Comparison of ENCODE assay signal across 8 cellular contexts in the genomic region with DNA sequence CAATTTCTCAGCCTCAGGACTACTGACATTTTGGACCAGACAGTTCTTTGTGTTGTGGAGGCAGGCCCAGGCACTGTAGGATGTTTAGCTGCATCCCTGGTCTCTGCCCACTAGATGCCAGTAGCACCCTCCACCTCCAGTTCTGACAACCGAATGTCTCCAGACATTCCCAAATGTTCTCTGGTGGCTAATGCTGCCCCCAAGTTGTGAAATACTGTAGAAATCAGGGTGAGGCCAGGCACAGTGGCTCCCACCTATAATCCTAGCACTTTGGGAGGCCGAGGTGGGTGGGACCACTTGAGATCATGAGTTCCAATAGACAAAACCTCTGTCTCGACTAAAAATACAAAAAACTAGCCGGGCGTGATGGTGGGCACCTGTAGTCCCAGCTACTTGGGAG. TPM values are rescaled to one million over a fixed set of nuclear protein-coding genes. Genes with fewer than 3 reads are reported as not detected.
A peak's percentile ranks its signal among the peaks of the same experiment; 100 is the strongest.
DNase-seq lines count a peak whose midpoint lies in the region; ATAC-seq, FAIRE-seq and TF ChIP-seq lines count a peak whose summit lies in the region.

No MANE protein-coding gene starts in this region.

- no peaks in the 10 kb centered on the region for H3K27me3 Mint-ChIP-seq in memory B cell

- FAIRE-seq in GM12891 (lab: Jason Lieb, UNC), result no peak

- H3K9me3 ChIP-seq in OCI-LY7 (ENCODE audit: low read length), result no peaks in the 10 kb centered on the region

- peak overlapping the region; percentile 70 for H3K27ac Mint-ChIP-seq in memory B cell

- DNase-seq in ELF-1 (ENCODE audit: low read depth, low spot score), result peak; percentile 60
- DNase-seq in OCI-LY7 (ENCODE audit: low spot score), result no peak
- peak; percentile 69 for DNase-seq in choroid plexus epithelial cell (ENCODE audit: low read depth)
- peak in 1 of 2 donors; percentile 14 for DNase-seq in memory B cell (ENCODE audit: low spot score in 2 of 2)
- DNase-seq in GM12891 (ENCODE audit: insufficient read length, low spot score), result no peak

- intact Hi-C loops in OCI-LY7 (cut with micrococcal nuclease; ENCODE audit: unreplicated experiment), result no loop called here

- H3K4me1 Mint-ChIP-seq in memory B cell, result peaks cover 50% of the 10 kb centered on the region

- TF ChIP-seq CTCF in OCI-LY7 (conservative IDR thresholded peaks at IDR 0.05; ENCODE audit: low read length) (peak; percentile 68), choroid plexus epithelial cell (conservative IDR thresholded peaks at IDR 0.05; ENCODE audit: low read depth, low read length) (peak; percentile 76)

- no peak overlapping the region for H3K27ac ChIP-seq in OCI-LY7 (ENCODE audit: low read depth, low read length, poor library complexity, severe bottlenecking)

- no peak overlapping the region for H3K4me2 ChIP-seq in OCI-LY7 (ENCODE audit: low read length)

- H3K4me3 ChIP-seq in OCI-LY7 (ENCODE audit: low read depth, low read length, poor library complexity, severe bottlenecking) (no peak overlapping the region), choroid plexus epithelial cell (ENCODE audit: low read depth, low read length) (no peak overlapping the region)

- BruUV-seq in OCI-LY7 (replicated peaks; lab: Mats Ljungman, UMichigan), result no TSS peak

- H3K79me2 ChIP-seq in OCI-LY7 (ENCODE audit: insufficient read depth, low read depth, low read length), result peaks cover 90% of the 10 kb centered on the region

- no peaks in the 10 kb centered on the region for H3K9me2 ChIP-seq in OCI-LY7 (ENCODE audit: insufficient read depth, low read length)

- no peaks in the 10 kb centered on the region for H3K9me3 Mint-ChIP-seq in memory B cell

- TF ChIP-seq POLR2A in GM12891 (IDR thresholded peaks at IDR 0.05; ENCODE audit: low read depth, low read length), result no peak

- no peak overlapping the region for H2AFZ ChIP-seq in OCI-LY7 (ENCODE audit: low read length)

- peaks cover 100% of the 10 kb centered on the region for H3K36me3 ChIP-seq in OCI-LY7 (ENCODE audit: insufficient read depth, low read length)

- ATAC-seq in memory B cell (ENCODE audit: low read depth), result peak; percentile 77
- no peak for ATAC-seq in GM18868 (IDR thresholded peaks at IDR 0.05; ENCODE audit: unreplicated experiment)
- no peak for ATAC-seq in HG02840 (IDR thresholded peaks at IDR 0.05; ENCODE audit: low FRiP score, unreplicated experiment)
- no peak for ATAC-seq in GM21381 (IDR thresholded peaks at IDR 0.05; ENCODE audit: unreplicated experiment)

- H3K36me3 Mint-ChIP-seq in memory B cell, result peaks cover 49% of the 10 kb centered on the region

- CTCF ChIA-PET in OCI-LY7 (lab: Charles Lee; ENCODE audit: unreplicated experiment), result interaction anchor here (0.6 to 1.3 kb wide), 2 partner anchors 11 to 1831 kb away, joined by 3 to 4 read pairs; no protein-coding TSS in a partner anchor

- POLR2A ChIA-PET in OCI-LY7 (lab: Charles Lee), result interaction anchor here (0.5 to 1.5 kb wide), 4 partner anchors 8 to 62 kb away, joined by 3 to 4 read pairs (median 4); no protein-coding TSS in a partner anchor

- H3K4me1 ChIP-seq in OCI-LY7 (ENCODE audit: insufficient read depth, low read length, poor library complexity, severe bottlenecking), result peaks cover 26% of the 10 kb centered on the region

- H3K4me3 Mint-ChIP-seq in memory B cell, result no peak overlapping the region

- H4K20me1 ChIP-seq in OCI-LY7 (ENCODE audit: insufficient read depth, low read length), result peaks cover 68% of the 10 kb centered on the region

TF ChIP-seq in GM12891, 5 proteins besides CTCF, POLR2A, EP300 and RAD21:
- TF ChIP-seq PAX5 (IDR thresholded peaks at IDR 0.05; ENCODE audit: insufficient read depth, low read length, severe bottlenecking) (no peak), SPI1 (IDR thresholded peaks at IDR 0.05; ENCODE audit: low read depth, low read length) (no peak), POLR2AphosphoS5 (IDR thresholded peaks at IDR 0.05; ENCODE audit: low read depth, low read length) (no peak), TAF1 (IDR thresholded peaks at IDR 0.05; ENCODE audit: low read depth, low read length) (no peak), POU2F2 (IDR thresholded peaks at IDR 0.05; ENCODE audit: low read depth, low read length) (no peak)

RNA-seq across cellular contexts. Expression of a gene that starts 18.2 kb away (rescaled TPM):
- total RNA-seq in OCI-LY7 (2014; rRNA removed; shearing (Covaris generic)), result 280 and 354 TPM in 2 replicates
- total RNA-seq in OCI-LY7 (2022), result 286 and 340 TPM in 2 replicates
- polyA plus RNA-seq in GM12891 (2012; ENCODE audit: low read depth, missing spikeins), result 143 TPM

RNA-seq across cellular contexts. Expression of a gene that starts 19.4 kb away (rescaled TPM):
- total RNA-seq in OCI-LY7 (2014; rRNA removed; shearing (Covaris generic)), result not detected in 2 replicates
- not detected in 2 replicates for total RNA-seq in OCI-LY7 (2022)
- polyA plus RNA-seq in GM12891 (2012; ENCODE audit: low read depth, missing spikeins), result not detected

RNA-seq across cellular contexts. Expression of a gene that starts 46.1 kb away (rescaled TPM):
- 6.5 and 8.1 TPM in 2 replicates for total RNA-seq in OCI-LY7 (2014; rRNA removed; shearing (Covaris generic))
- total RNA-seq in OCI-LY7 (2022), result 3.5 and 5.0 TPM in 2 replicates
- polyA plus RNA-seq in GM12891 (2012; ENCODE audit: low read depth, missing spikeins), result 0.83 TPM

Comparison
In these comparisons a context has a peak if more than half of its experiments do, and no peak if none do; other contexts are left out.
1. DNase-seq: peak in ELF-1 (single experiment) and choroid plexus epithelial cell (single experiment); none in OCI-LY7 (single experiment) and GM12891 (single experiment).